ENCODE assay signal across 19 cellular contexts in genomic region chr11:86748296-86748695, GRCh38. TPM values are rescaled to one million over a fixed set of nuclear protein-coding genes. Genes with fewer than 3 reads are reported as not detected.
A peak's percentile ranks its signal among the peaks of the same experiment; 100 is the strongest.
DNase-seq lines count a peak whose midpoint lies in the region; FAIRE-seq and TF ChIP-seq lines count a peak whose summit lies in the region.
"Had no signal": no experiment of that assay in that cellular context is flagged by ENCODE, and none has a peak within 500 bp of the region (broad histone marks: within the 10 kb centered on the region; RNA-seq: fewer than 3 reads in every experiment).

No MANE protein-coding gene starts in this region.

- no peak overlapping the region for H3K4ac ChIP-seq in H1 (replicated peaks; ENCODE audit: insufficient read length, low read depth, low read length)
- H3K4ac ChIP-seq in neuronal stem cell (ENCODE audit: low read length), result no peak overlapping the region

- TF ChIP-seq CTCF in AG09319 (IDR thresholded peaks at IDR 0.05; ENCODE audit: low read depth, low read length), result no peak
- TF ChIP-seq CTCF in H1 (IDR thresholded peaks at IDR 0.05; ENCODE audit: control extremely low read depth in 1 of 3, insufficient read depth in 1 of 3, low read depth in 1 of 3, low read length in 3 of 3), result no peak

- H3K9ac ChIP-seq in H1 (replicated peaks in 1 of 4; ENCODE audit: extremely low read depth in 1 of 4, low read depth in 3 of 4, low read length in 3 of 4) (no peak overlapping the region), neuronal stem cell (ENCODE audit: low read depth, low read length, poor library complexity) (no peak overlapping the region)
- H3K9ac ChIP-seq: KMS-11 had no signal

- H3K23ac ChIP-seq in H1 (ENCODE audit: insufficient read length), result no peak overlapping the region
- H3K23ac ChIP-seq in neuronal stem cell (ENCODE audit: low read depth, low read length, poor library complexity), result no peak overlapping the region

- 88% methylated on average over 4 of the region's 4 CpGs; no CpG with 5 or more reads in 1 of the 2 experiments for WGBS in H1 (ENCODE audit: extremely low coverage in 1 of 2, insufficient coverage in 1 of 2, insufficient read length in 1 of 2, insufficient replicate concordance in 2 of 2, low coverage in 1 of 2, low lambda C conversion rate in 2 of 2, missing lambda C conversion rate in 1 of 2), 2 experiments
- WGBS in neuronal stem cell (ENCODE audit: extremely low coverage in 2 of 2, insufficient read length in 2 of 2, insufficient replicate concordance in 1 of 2), 2 donors, result no CpG with 5 or more reads among the region's 4 CpGs

- H3K79me1 ChIP-seq in H1 (ENCODE audit: low read depth, low read length) (no peaks in the 10 kb centered on the region), neuronal stem cell (ENCODE audit: low read depth, low read length) (no peaks in the 10 kb centered on the region)

- H3K4me2 ChIP-seq in H1 (ENCODE audit: insufficient read depth in 1 of 2, low read depth in 2 of 2, low read length in 2 of 2), result no peak overlapping the region
- no peak overlapping the region for H3K4me2 ChIP-seq in neuronal stem cell (ENCODE audit: insufficient read depth, low read length, poor library complexity, severe bottlenecking)
- H3K4me2 ChIP-seq: KMS-11 had no signal

- H4K20me1 ChIP-seq in H1 (replicated peaks in 1 of 2; ENCODE audit: control insufficient read depth in 1 of 2, insufficient read depth in 2 of 2, low read length in 2 of 2), result no peaks in the 10 kb centered on the region

- H4K91ac ChIP-seq in H1 (replicated peaks; ENCODE audit: insufficient read length, low read length), result no peak overlapping the region
- H4K91ac ChIP-seq in neuronal stem cell (ENCODE audit: low read depth, low read length, poor library complexity), result no peak overlapping the region

- CTCF ChIA-PET in H1 (lab: Charles Lee; ENCODE audit: partially characterized antibody), result interaction anchor here (1.0 to 2.7 kb wide), 7 partner anchors 9 to 291 kb away, joined by 3 to 14 read pairs (median 4); no protein-coding TSS in a partner anchor

- no peak for TF ChIP-seq EP300 in H1 (IDR thresholded peaks at IDR 0.05; ENCODE audit: borderline replicate concordance in 1 of 2, low read depth in 2 of 2, low read length in 2 of 2)

- H3K14ac ChIP-seq in H1 (ENCODE audit: insufficient read length), result no peak overlapping the region
- no peak overlapping the region for H3K14ac ChIP-seq in neuronal stem cell (ENCODE audit: low read length)

- H2BK12ac ChIP-seq in H1 (ENCODE audit: low read depth, low read length) (no peak overlapping the region), neuronal stem cell (ENCODE audit: low read length) (no peak overlapping the region)

- DNase-seq in AG09319 (ENCODE audit: extremely low read depth, low read depth) (peak; percentile 53), NCI-H226 (peak; percentile 44), H1 (ENCODE audit: low read depth in 1 of 2, low spot score in 2 of 2) (no peak), neuronal stem cell (ENCODE audit: low spot score) (no peak), NCI-H2029 (lab: John Stamatoyannopoulos, UW) (no peak), NCI-H2227 treated with DMSO at 0.1 percent for 48 hours (lab: John Stamatoyannopoulos, UW) (no peak), SW 1271 (lab: John Stamatoyannopoulos, UW) (no peak)
- no peak for DNase-seq in stimulated activated CD4-positive, alpha-beta T cell treated with anti-CD3 and anti-CD28 coated beads, Interleukin-12 subunit alpha, Interleukin-12 subunit beta, amount 100 ng/mL, for 4 hours
- DNase-seq: activated naive CD4-positive, alpha-beta T cell treated with Interleukin-2 at 50 U/mL for 16 hours; aorta; CD8-positive, alpha-beta T cell; kidney; NCI-H1092; NCI-H526; substantia nigra had no signal

- H3K27me3 ChIP-seq in H1 (replicated peaks in 1 of 4; ENCODE audit: control insufficient read depth in 3 of 4, extremely low read depth in 1 of 4, insufficient read depth in 3 of 4, low read length in 3 of 4), result no peaks in the 10 kb centered on the region
- H3K27me3 ChIP-seq in neuronal stem cell (ENCODE audit: control insufficient read depth in 3 of 3, insufficient read depth in 3 of 3, low read depth in 1 of 3, low read length in 3 of 3), result no peaks in the 10 kb centered on the region

- H3K56ac ChIP-seq in H1 (replicated peaks; ENCODE audit: insufficient read length, low read depth, low read length), result no peak overlapping the region

- H2BK20ac ChIP-seq in H1 (ENCODE audit: low read length), result no peak overlapping the region

- POLR2A ChIA-PET in H1 (lab: Charles Lee; ENCODE audit: partially characterized antibody), result interaction anchor here (0.5 kb wide), 1 partner anchor 108 kb away, joined by 3 read pairs; no protein-coding TSS in a partner anchor

- no peaks in the 10 kb centered on the region for H3K36me3 ChIP-seq in H1 (ENCODE audit: control insufficient read depth in 2 of 4, insufficient read depth in 4 of 4, low read length in 3 of 4)
- H3K36me3 ChIP-seq in neuronal stem cell (replicated peaks in 1 of 2; ENCODE audit: control insufficient read depth in 2 of 2, insufficient read depth in 2 of 2, low read length in 2 of 2), result no peaks in the 10 kb centered on the region

- H3K9me3 ChIP-seq in H1 (ENCODE audit: insufficient read depth in 2 of 2, low read depth in 1 of 2, low read length in 1 of 2), result no peaks in the 10 kb centered on the region
- H3K9me3 ChIP-seq in neuronal stem cell (replicated peaks in 1 of 2; ENCODE audit: control insufficient read depth in 2 of 2, insufficient read depth in 1 of 2, low read depth in 1 of 2, low read length in 2 of 2), result peaks cover 0 to 10% of the 10 kb centered on the region in 2 donors

- H2AK5ac ChIP-seq in H1 (ENCODE audit: low read depth, low read length) (no peak overlapping the region), neuronal stem cell (ENCODE audit: low read depth, low read length) (no peak overlapping the region)

- H2BK120ac ChIP-seq in H1 (replicated peaks; ENCODE audit: low read depth, low read length) (no peak overlapping the region), neuronal stem cell (ENCODE audit: low read depth, low read length) (no peak overlapping the region)

- H2AFZ ChIP-seq in H1 (ENCODE audit: low read length), result 0 out of 2 replicates have a peak overlapping the region, but pooled peaks have one; percentile 53
- no peak overlapping the region for H2AFZ ChIP-seq in neuronal stem cell (ENCODE audit: low read length)

- H3K23me2 ChIP-seq in H1 (ENCODE audit: low read depth, low read length), result no peaks in the 10 kb centered on the region

- no peak for TF ChIP-seq RAD21 in H1 (IDR thresholded peaks at IDR 0.05 in 1 of 2, conservative IDR thresholded peaks at IDR 0.05 in 1 of 2; ENCODE audit: low read depth in 2 of 2, low read length in 2 of 2)

- H3K27ac ChIP-seq in H1 (ENCODE audit: low read depth, low read length), result no peak overlapping the region
- H3K27ac ChIP-seq in neuronal stem cell (replicated peaks; ENCODE audit: low read length), result no peak overlapping the region
- H3K27ac ChIP-seq: KMS-11, VCaP had no signal

- no peaks in the 10 kb centered on the region for H3K79me2 ChIP-seq in H1 (ENCODE audit: control insufficient read depth in 1 of 2, insufficient read depth in 2 of 2, low read length in 2 of 2)

- TF ChIP-seq POLR2A in H1 (IDR thresholded peaks at IDR 0.05; ENCODE audit: control extremely low read depth in 1 of 2, low read depth in 2 of 2, low read length in 2 of 2), result no peak

- H4K5ac ChIP-seq in H1 (ENCODE audit: insufficient read length, low read depth, low read length), result no peak overlapping the region

- H3K4me3 ChIP-seq in H1 (ENCODE audit: extremely low read depth in 1 of 4, insufficient read depth in 2 of 4, low read depth in 3 of 4, low read length in 4 of 4), result no peak overlapping the region
- H3K4me3 ChIP-seq in neuronal stem cell (ENCODE audit: low read length in 2 of 2), result no peak overlapping the region

- no peak for FAIRE-seq in H1 (lab: Jason Lieb, UNC)
- FAIRE-seq: colon, frontal cortex, kidney had no signal

- H2BK5ac ChIP-seq in H1 (ENCODE audit: low read depth, low read length) (no peak overlapping the region), neuronal stem cell (ENCODE audit: low read length) (no peak overlapping the region)

- H2BK15ac ChIP-seq in H1 (ENCODE audit: low read length), result no peak overlapping the region
- peak overlapping the region; percentile 42 for H2BK15ac ChIP-seq in neuronal stem cell (ENCODE audit: low read length)

- H3K18ac ChIP-seq in H1 (ENCODE audit: extremely low read depth, low read length), result no peak overlapping the region
- peak overlapping the region; percentile 15 for H3K18ac ChIP-seq in neuronal stem cell (ENCODE audit: low read length)

- H3K4me1 ChIP-seq in H1 (replicated peaks in 1 of 4; ENCODE audit: control insufficient read depth in 3 of 4, insufficient read depth in 4 of 4, low read length in 3 of 4) (no peaks in the 10 kb centered on the region), neuronal stem cell (ENCODE audit: control insufficient read depth in 2 of 2, insufficient read depth in 1 of 2, low read depth in 1 of 2, low read length in 2 of 2) (peaks cover 11 to 12% of the 10 kb centered on the region in 2 donors)

- no peak overlapping the region for H4K8ac ChIP-seq in H1 (ENCODE audit: extremely low read depth, insufficient read depth, low read length)
- no peak overlapping the region for H4K8ac ChIP-seq in neuronal stem cell (ENCODE audit: low read depth, low read length)

TF ChIP-seq in H1, 55 proteins besides CTCF, POLR2A, EP300 and RAD21:
- no peak for TF ChIP-seq POU5F1 (IDR thresholded peaks at IDR 0.05; ENCODE audit: low read depth, low read length)
TF ChIP-seq in H1: peak in this region for 0.

RNA-seq across cellular contexts. Expression of gene PRSS23, which starts 52.0 kb away (rescaled TPM):
- total RNA-seq in H1 (2021; fragmentation: NEBNext Ultra II Directional; extraction: Animal tissue kit (Norgen Biotek cat#: 25700)), result 5.0 and 5.6 TPM in 2 replicates
- polyA plus RNA-seq in H1 (2011; rRNA removed), result 3.3 and 4.4 TPM in 2 replicates
- polyA plus RNA-seq in H1 (2011; cell fraction: cytosol; rRNA removed), result 2.6 TPM
- polyA plus RNA-seq in H1 (2011; cell fraction: nucleus; rRNA removed), result 2.5 TPM
- polyA plus RNA-seq in H1 (2012, experiment 1 of 2), result 6.0 to 6.8 TPM (median 6.6 TPM) in 4 replicates
- polyA plus RNA-seq in H1 (2012, experiment 2 of 2), result 2.5 TPM
- polyA plus RNA-seq in H1 (2013, experiment 1 of 2), result 5.8 TPM
- polyA plus RNA-seq in H1 (2013, experiment 2 of 2), result 7.9 TPM
- 5.7 and 10.5 TPM in 2 replicates for polyA minus RNA-seq in H1 (2011; rRNA and poly(A)+ RNA removed)
- 7.8 TPM for polyA minus RNA-seq in H1 (2011; cell fraction: cytosol; rRNA and poly(A)+ RNA removed)
- polyA minus RNA-seq in H1 (2011; cell fraction: nucleus; rRNA and poly(A)+ RNA removed), result 5.1 TPM
- 287 TPM for polyA plus RNA-seq in neuronal stem cell (2013, experiment 1 of 2)
- 281 TPM for polyA plus RNA-seq in neuronal stem cell (2013, experiment 2 of 2)

Comparison
In these comparisons a context has a peak if more than half of its experiments do, and no peak if none do; other contexts are left out.
1. DNase-seq: peak in AG09319 (single experiment) and NCI-H226 (single experiment); none in H1 (0 of 2), neuronal stem cell (single experiment), NCI-H2029 (single experiment), NCI-H2227 treated with DMSO at 0.1 percent for 48 hours (single experiment), stimulated activated CD4-positive, alpha-beta T cell treated with anti-CD3 and anti-CD28 coated beads, Interleukin-12 subunit alpha, Interleukin-12 subunit beta, amount 100 ng/mL, for 4 hours (single experiment) and SW 1271 (0 of 2).